1 cellular context compared by ENCODE assay signal in genomic region chr1:116854294-116854693, GRCh38.
TF ChIP-seq lines count a peak whose summit lies in the region.

No MANE protein-coding gene starts in this region.

TF ChIP-seq in neural cell, 6 proteins besides CTCF, POLR2A, EP300 and RAD21 (continued from another document):
- peak; percentile 2 for TF ChIP-seq REST (IDR thresholded peaks at IDR 0.05; ENCODE audit: borderline replicate concordance)
